Comparison of ENCODE assay signal across 1 cellular context in genomic region chr17:75940727-75941441, GRCh38.
TF ChIP-seq lines count a peak whose summit lies in the region.

TSS of gene FBF1 (minus strand) at chr17:75941042. CDS start at chr17:75938149, 2,893 bp downstream.

TF ChIP-seq in HepG2, 621 proteins besides CTCF, POLR2A, EP300 and RAD21 (continued from another document and continues in another):
- TF ChIP-seq SKIL (CRISPR knock-in tag; IDR thresholded peaks at IDR 0.05; ENCODE audit: borderline replicate concordance) (peak; percentile 78), FOXC1 (CRISPR knock-in tag; IDR thresholded peaks at IDR 0.05; ENCODE audit: borderline replicate concordance) (peak; percentile 95; the same call in 1 of the 2 replicates), ERF (CRISPR knock-in tag; IDR thresholded peaks at IDR 0.05) (peak; percentile 98), ISX (CRISPR knock-in tag; conservative IDR thresholded peaks at IDR 0.05) (no peak; the same call in 1 of the 2 replicates), ZSCAN20 (CRISPR knock-in tag; IDR thresholded peaks at IDR 0.05; ENCODE audit: borderline replicate concordance) (peak; percentile 28; the same call in 1 of the 2 replicates), ZNF879 (CRISPR knock-in tag; IDR thresholded peaks at IDR 0.05) (no peak), ZNF180 (CRISPR knock-in tag; IDR thresholded peaks at IDR 0.05; ENCODE audit: borderline replicate concordance, low read depth) (no peak), HOXA5 (CRISPR knock-in tag; IDR thresholded peaks at IDR 0.05) (peak; percentile 83), STAT5B (CRISPR knock-in tag; IDR thresholded peaks at IDR 0.05) (peak; percentile 89; the same call in 1 of the 2 replicates), RBAK (CRISPR knock-in tag; IDR thresholded peaks at IDR 0.05) (no peak), MED1 (CRISPR knock-in tag; IDR thresholded peaks at IDR 0.05) (peak; percentile 83; the same call in 1 of the 2 replicates), EZH2 (conservative IDR thresholded peaks at IDR 0.05; ENCODE audit: low read depth, low read length) (no peak), SMC3 (IDR thresholded peaks at IDR 0.05; ENCODE audit: low read length) (no peak), ZNF280B (CRISPR knock-in tag; IDR thresholded peaks at IDR 0.05; ENCODE audit: borderline replicate concordance) (peak; percentile 84; the same call in 1 of the 2 replicates), ZNF121 (CRISPR knock-in tag; IDR thresholded peaks at IDR 0.05) (no peak; the same call in 1 of the 2 replicates), FOXA1 (IDR thresholded peaks at IDR 0.05) (no peak), FOXA1 (CRISPR knock-in tag; IDR thresholded peaks at IDR 0.05) (no peak), ZNF260 (CRISPR knock-in tag; IDR thresholded peaks at IDR 0.05; ENCODE audit: borderline replicate concordance, low read depth) (no peak), GZF1 (CRISPR knock-in tag; IDR thresholded peaks at IDR 0.05) (no peak), ZNF850 (CRISPR knock-in tag; conservative IDR thresholded peaks at IDR 0.05) (no peak), ZNF773 (CRISPR knock-in tag; IDR thresholded peaks at IDR 0.05; ENCODE audit: borderline replicate concordance) (peak; percentile 77; the same call in 1 of the 2 replicates), ZFP37 (CRISPR knock-in tag; IDR thresholded peaks at IDR 0.05; ENCODE audit: borderline replicate concordance) (peak; percentile 79; the same call in 1 of the 2 replicates), ZNF652 (CRISPR knock-in tag; IDR thresholded peaks at IDR 0.05; ENCODE audit: borderline replicate concordance, low read depth) (peak; percentile 53; the same call in 1 of the 2 replicates), ZIK1 (CRISPR knock-in tag; IDR thresholded peaks at IDR 0.05; ENCODE audit: borderline replicate concordance, low read depth) (peak; percentile 44), THAP11 (CRISPR knock-in tag; IDR thresholded peaks at IDR 0.05) (peak; percentile 99), ZNF136 (CRISPR knock-in tag; IDR thresholded peaks at IDR 0.05; ENCODE audit: low read depth) (peak; percentile 87; the same call in 1 of the 2 replicates), JDP2 (CRISPR knock-in tag; IDR thresholded peaks at IDR 0.05; ENCODE audit: borderline replicate concordance) (no peak; the same call in 1 of the 2 replicates), TCF7L2 (IDR thresholded peaks at IDR 0.05; ENCODE audit: low read depth, low read length) (no peak), SRSF9 (IDR thresholded peaks at IDR 0.05; ENCODE audit: borderline replicate concordance, insufficient read depth, low read depth, low read length, poor library complexity, severe bottlenecking) (no peak), ZNF205 (CRISPR knock-in tag; IDR thresholded peaks at IDR 0.05) (peak; percentile 82; the same call in 1 of the 2 replicates), ZNF781 (CRISPR knock-in tag; IDR thresholded peaks at IDR 0.05; ENCODE audit: borderline replicate concordance, not compliant biosample characterization) (peak; percentile 56), SIN3B (IDR thresholded peaks at IDR 0.05; ENCODE audit: low read length) (peak; percentile 91), MTA1 (CRISPR knock-in tag; IDR thresholded peaks at IDR 0.05; ENCODE audit: borderline replicate concordance) (peak; percentile 40; the same call in 1 of the 2 replicates), ZBTB38 (CRISPR knock-in tag; IDR thresholded peaks at IDR 0.05) (peak; percentile 80; the same call in 1 of the 2 replicates), MAFF (IDR thresholded peaks at IDR 0.05; ENCODE audit: low read depth, low read length) (peak; percentile 12; the same call in 1 of the 2 replicates), ZFP41 (CRISPR knock-in tag; IDR thresholded peaks at IDR 0.05; ENCODE audit: borderline replicate concordance) (no peak), GABPB1 (CRISPR knock-in tag; IDR thresholded peaks at IDR 0.05) (peak; percentile 93), ZNF510 (CRISPR knock-in tag; IDR thresholded peaks at IDR 0.05; ENCODE audit: low read depth) (no peak), PRMT3 (CRISPR knock-in tag; IDR thresholded peaks at IDR 0.05; ENCODE audit: borderline replicate concordance, low read depth) (peak; percentile 91), HINFP (CRISPR knock-in tag; IDR thresholded peaks at IDR 0.05; ENCODE audit: low read depth) (peak; percentile 61), ZNF343 (CRISPR knock-in tag; IDR thresholded peaks at IDR 0.05) (peak; percentile 82), RXRB (CRISPR knock-in tag; IDR thresholded peaks at IDR 0.05; ENCODE audit: borderline replicate concordance) (peak; percentile 86), NR2F1 (CRISPR knock-in tag; IDR thresholded peaks at IDR 0.05) (no peak), NR2F2 (IDR thresholded peaks at IDR 0.05; ENCODE audit: borderline replicate concordance, low read depth) (no peak; the same call in 1 of the 2 replicates)
- TF ChIP-seq, protein P1, sequence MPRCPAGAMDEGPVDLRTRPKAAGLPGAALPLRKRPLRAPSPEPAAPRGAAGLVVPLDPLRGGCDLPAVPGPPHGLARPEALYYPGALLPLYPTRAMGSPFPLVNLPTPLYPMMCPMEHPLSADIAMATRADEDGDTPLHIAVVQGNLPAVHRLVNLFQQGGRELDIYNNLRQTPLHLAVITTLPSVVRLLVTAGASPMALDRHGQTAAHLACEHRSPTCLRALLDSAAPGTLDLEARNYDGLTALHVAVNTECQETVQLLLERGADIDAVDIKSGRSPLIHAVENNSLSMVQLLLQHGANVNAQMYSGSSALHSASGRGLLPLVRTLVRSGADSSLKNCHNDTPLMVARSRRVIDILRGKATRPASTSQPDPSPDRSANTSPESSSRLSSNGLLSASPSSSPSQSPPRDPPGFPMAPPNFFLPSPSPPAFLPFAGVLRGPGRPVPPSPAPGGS (CRISPR knock-in tag; IDR thresholded peaks at IDR 0.05) = peak; percentile 76; the same call in 1 of the 2 replicates
- TF ChIP-seq, protein P2, sequence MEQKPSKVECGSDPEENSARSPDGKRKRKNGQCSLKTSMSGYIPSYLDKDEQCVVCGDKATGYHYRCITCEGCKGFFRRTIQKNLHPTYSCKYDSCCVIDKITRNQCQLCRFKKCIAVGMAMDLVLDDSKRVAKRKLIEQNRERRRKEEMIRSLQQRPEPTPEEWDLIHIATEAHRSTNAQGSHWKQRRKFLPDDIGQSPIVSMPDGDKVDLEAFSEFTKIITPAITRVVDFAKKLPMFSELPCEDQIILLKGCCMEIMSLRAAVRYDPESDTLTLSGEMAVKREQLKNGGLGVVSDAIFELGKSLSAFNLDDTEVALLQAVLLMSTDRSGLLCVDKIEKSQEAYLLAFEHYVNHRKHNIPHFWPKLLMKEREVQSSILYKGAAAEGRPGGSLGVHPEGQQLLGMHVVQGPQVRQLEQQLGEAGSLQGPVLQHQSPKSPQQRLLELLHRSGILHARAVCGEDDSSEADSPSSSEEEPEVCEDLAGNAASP (CRISPR knock-in tag; IDR thresholded peaks at IDR 0.05; ENCODE audit: borderline replicate concordance) = peak; percentile 68; the same call in 1 of the 2 replicates
- TF ChIP-seq, protein P3, sequence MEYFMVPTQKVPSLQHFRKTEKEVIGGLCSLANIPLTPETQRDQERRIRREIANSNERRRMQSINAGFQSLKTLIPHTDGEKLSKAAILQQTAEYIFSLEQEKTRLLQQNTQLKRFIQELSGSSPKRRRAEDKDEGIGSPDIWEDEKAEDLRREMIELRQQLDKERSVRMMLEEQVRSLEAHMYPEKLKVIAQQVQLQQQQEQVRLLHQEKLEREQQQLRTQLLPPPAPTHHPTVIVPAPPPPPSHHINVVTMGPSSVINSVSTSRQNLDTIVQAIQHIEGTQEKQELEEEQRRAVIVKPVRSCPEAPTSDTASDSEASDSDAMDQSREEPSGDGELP (IDR thresholded peaks at IDR 0.05; ENCODE audit: borderline replicate concordance, low read depth) = peak; percentile 74
- TF ChIP-seq, protein P4, sequence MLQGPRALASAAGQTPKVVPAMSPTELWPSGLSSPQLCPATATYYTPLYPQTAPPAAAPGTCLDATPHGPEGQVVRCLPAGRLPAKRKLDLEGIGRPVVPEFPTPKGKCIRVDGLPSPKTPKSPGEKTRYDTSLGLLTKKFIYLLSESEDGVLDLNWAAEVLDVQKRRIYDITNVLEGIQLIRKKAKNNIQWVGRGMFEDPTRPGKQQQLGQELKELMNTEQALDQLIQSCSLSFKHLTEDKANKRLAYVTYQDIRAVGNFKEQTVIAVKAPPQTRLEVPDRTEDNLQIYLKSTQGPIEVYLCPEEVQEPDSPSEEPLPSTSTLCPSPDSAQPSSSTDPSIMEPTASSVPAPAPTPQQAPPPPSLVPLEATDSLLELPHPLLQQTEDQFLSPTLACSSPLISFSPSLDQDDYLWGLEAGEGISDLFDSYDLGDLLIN (CRISPR knock-in tag; IDR thresholded peaks at IDR 0.05; ENCODE audit: borderline replicate concordance) = peak; percentile 90
- TF ChIP-seq, protein P5, sequence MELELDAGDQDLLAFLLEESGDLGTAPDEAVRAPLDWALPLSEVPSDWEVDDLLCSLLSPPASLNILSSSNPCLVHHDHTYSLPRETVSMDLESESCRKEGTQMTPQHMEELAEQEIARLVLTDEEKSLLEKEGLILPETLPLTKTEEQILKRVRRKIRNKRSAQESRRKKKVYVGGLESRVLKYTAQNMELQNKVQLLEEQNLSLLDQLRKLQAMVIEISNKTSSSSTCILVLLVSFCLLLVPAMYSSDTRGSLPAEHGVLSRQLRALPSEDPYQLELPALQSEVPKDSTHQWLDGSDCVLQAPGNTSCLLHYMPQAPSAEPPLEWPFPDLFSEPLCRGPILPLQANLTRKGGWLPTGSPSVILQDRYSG (CRISPR knock-in tag; IDR thresholded peaks at IDR 0.05) = peak; percentile 58; the same call in 1 of the 2 replicates
- TF ChIP-seq, protein P6, sequence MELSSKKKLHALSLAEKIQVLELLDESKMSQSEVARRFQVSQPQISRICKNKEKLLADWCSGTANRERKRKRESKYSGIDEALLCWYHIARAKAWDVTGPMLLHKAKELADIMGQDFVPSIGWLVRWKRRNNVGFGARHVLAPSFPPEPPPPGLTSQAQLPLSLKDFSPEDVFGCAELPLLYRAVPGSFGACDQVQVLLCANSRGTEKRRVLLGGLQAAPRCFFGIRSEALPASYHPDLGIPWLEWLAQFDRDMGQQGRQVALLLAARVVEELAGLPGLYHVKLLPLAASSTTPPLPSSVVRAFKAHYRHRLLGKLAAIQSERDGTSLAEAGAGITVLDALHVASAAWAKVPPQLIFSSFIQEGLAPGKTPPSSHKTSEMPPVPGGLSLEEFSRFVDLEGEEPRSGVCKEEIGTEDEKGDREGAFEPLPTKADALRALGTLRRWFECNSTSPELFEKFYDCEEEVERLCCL (CRISPR knock-in tag; IDR thresholded peaks at IDR 0.05; ENCODE audit: borderline replicate concordance) = peak; percentile 80; the same call in 1 of the 2 replicates
- TF ChIP-seq, protein P7, sequence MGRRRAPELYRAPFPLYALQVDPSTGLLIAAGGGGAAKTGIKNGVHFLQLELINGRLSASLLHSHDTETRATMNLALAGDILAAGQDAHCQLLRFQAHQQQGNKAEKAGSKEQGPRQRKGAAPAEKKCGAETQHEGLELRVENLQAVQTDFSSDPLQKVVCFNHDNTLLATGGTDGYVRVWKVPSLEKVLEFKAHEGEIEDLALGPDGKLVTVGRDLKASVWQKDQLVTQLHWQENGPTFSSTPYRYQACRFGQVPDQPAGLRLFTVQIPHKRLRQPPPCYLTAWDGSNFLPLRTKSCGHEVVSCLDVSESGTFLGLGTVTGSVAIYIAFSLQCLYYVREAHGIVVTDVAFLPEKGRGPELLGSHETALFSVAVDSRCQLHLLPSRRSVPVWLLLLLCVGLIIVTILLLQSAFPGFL (CRISPR knock-in tag; IDR thresholded peaks at IDR 0.05) = no peak
